Comparison of ENCODE assay signal across 28 cellular contexts in the genomic region with DNA sequence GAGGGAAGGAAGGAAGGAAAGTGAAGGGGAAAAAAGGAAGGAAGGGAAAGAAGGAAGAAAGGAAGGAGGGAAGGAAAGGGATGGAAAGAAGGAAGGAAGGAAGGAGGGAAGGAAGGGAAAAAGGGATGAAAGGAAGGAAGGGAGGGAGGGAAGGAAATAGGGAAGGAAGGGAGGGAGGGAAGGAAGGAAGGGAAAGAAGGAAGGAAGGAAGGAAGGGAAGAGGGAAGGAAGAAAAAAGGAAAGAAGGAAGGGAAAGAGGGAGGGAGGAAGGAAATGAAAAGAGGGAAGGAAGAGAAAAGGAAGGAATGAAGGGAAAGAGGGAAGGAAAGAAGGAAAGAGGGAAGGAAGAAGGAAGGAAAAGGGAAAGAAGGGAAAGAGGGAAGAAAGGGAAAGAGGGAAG.
"Had no signal": no experiment of that assay in that cellular context is flagged by ENCODE, and none has a peak within 500 bp of the region (broad histone marks: within the 10 kb centered on the region; RNA-seq: fewer than 3 reads in every experiment).

No MANE protein-coding gene starts in this region.

- H3K4me1 ChIP-seq: adrenal gland, ascending aorta, body of pancreas, breast epithelium had no signal

- DNase-seq: activated effector memory CD4-positive, alpha-beta T cell treated with Interleukin-2 at 50 U/mL for 16 hours; activated gamma-delta T cell; activated gamma-delta T cell treated with Interleukin-2 at 50 U/mL for 16 hours; activated naive CD4-positive, alpha-beta T cell; activated naive CD4-positive, alpha-beta T cell treated with anti-CD3 and anti-CD28 coated beads for 36 hours; activated naive CD4-positive, alpha-beta T cell treated with anti-CD3 and anti-CD28 coated beads, Interleukin-2, amount 10 ng/mL, durations not matched to agents 7 days and 5 days; activated naive CD4-positive, alpha-beta T cell treated with anti-CD3 and anti-CD28 coated beads, Interleukin-2, amount 50 U/mL, for 16 hours; activated naive CD4-positive, alpha-beta T cell treated with Interleukin-2 at 50 U/mL for 16 hours; activated naive CD8-positive, alpha-beta T cell treated with anti-CD3 and anti-CD28 coated beads for 36 hours; activated naive CD8-positive, alpha-beta T cell treated with anti-CD3 and anti-CD28 coated beads, Interleukin-2, amount 10 ng/mL, durations not matched to agents 7 days and 5 days; activated naive CD8-positive, alpha-beta T cell treated with anti-CD3 and anti-CD28 coated beads, Interleukin-2, amount 50 U/mL, for 24 hours; activated T-cell treated with anti-CD3 and anti-CD28 coated beads, Interleukin-2, amount 50 U/mL, for 24 hours; activated T-cell treated with anti-CD3 and anti-CD28 coated beads, Interleukin-2, amount 50 U/mL, for 4 hours; activated T-cell treated with anti-CD3 and anti-CD28 coated beads, Interleukin-2, amount 50 U/mL, for 48 hours; activated T-cell treated with anti-CD3 and anti-CD28 coated beads, Interleukin-2, amount 50 U/mL, for 72 hours; adrenal gland; amniotic stem cell; amygdala; brain microvascular endothelial cell; central memory CD4-positive, alpha-beta T cell; cerebellar nuclear complex had no signal

- H3K9me3 ChIP-seq: adrenal gland, ascending aorta, body of pancreas had no signal

- FAIRE-seq: astrocyte had no signal

- H3K27ac ChIP-seq: adrenal gland, ascending aorta, body of pancreas, brain microvascular endothelial cell, breast epithelium, cardiac muscle cell had no signal

- H3K4me3 ChIP-seq: adrenal gland, ascending aorta, body of pancreas, breast epithelium, cardiac muscle cell had no signal

- H3K27me3 ChIP-seq: adrenal gland, ascending aorta, body of pancreas, brain microvascular endothelial cell had no signal

- ATAC-seq: activated naive CD4-positive, alpha-beta T cell treated with anti-CD3 and anti-CD28 coated beads, Interleukin-2, amount 50 U/mL, for 72 hours; activated naive CD8-positive, alpha-beta T cell treated with anti-CD3 and anti-CD28 coated beads, Interleukin-2, amount 50 U/mL, for 24 hours; activated T-cell treated with anti-CD3 and anti-CD28 coated beads, Interleukin-2, amount 50 U/mL, for 4 hours; activated T-cell treated with anti-CD3 and anti-CD28 coated beads, Interleukin-2, amount 50 U/mL, for 72 hours; activated T-helper 17 cell treated with anti-CD3 and anti-CD28 coated beads, Interleukin-2, amount 50 U/mL, for 72 hours; body of pancreas had no signal

- H3K36me3 ChIP-seq: adrenal gland, ascending aorta, brain microvascular endothelial cell, breast epithelium, cardiac muscle cell had no signal
